ENCODE assay signal across 29 cellular contexts in the genomic region with DNA sequence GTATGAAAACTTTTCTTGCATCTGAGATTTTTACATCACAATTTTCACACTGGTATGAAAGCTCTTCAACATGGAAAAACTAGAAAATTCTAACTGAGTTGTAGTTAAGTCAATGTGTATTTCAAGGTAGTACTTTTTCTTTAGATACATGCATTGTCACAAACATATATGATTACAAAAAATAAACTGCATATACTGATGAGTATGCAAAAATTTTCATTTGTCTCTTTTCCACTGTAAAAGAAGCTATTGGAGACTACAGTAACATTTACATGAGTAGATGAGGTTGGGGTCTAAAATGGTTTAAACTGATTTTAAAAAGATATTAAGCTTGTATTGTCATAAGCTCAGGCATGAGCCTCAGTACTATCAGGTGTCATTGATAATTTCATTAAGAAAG.
"Had no signal": no experiment of that assay in that cellular context is flagged by ENCODE, and none has a peak within 500 bp of the region (broad histone marks: within the 10 kb centered on the region; RNA-seq: fewer than 3 reads in every experiment).

No MANE protein-coding gene starts in this region.

- H3K4me3 Mint-ChIP-seq: naive thymus-derived CD4-positive, alpha-beta T cell; natural killer cell; neural progenitor cell; stimulated activated memory B cell treated with anti-CD40 and anti-IgM and Interleukin-4, amounts not matched to agents 10 μg/mL and 1 μg/mL and 100 μg/mL, for 72 hours; stimulated activated naive CD8-positive, alpha-beta T cell treated with anti-CD3 and anti-CD28 coated beads, Interleukin-15, amount 100 ng/mL, for 72 hours had no signal

- H3K36me3 ChIP-seq: neural progenitor cell, ovary, spleen, thoracic aorta, thyroid gland, tibial nerve, upper lobe of right lung had no signal

- ATAC-seq: naive thymus-derived CD4-positive, alpha-beta T cell; natural killer cell; psoas muscle; sciatic nerve; stimulated activated naive CD8-positive, alpha-beta T cell treated with anti-CD3 and anti-CD28 coated beads, Interleukin-15, amount 100 ng/mL, for 72 hours; stimulated activated naive CD8-positive, alpha-beta T cell treated with anti-CD3 and anti-CD28 coated beads, Interleukin-15, Interleukin-2, amounts not matched to agents 100 U/mL and 50 U/mL, for 24 hours had no signal

- H3K4me2 ChIP-seq: neural progenitor cell, smooth muscle cell had no signal

- H3K27me3 ChIP-seq: neural progenitor cell, ovary, spleen, thyroid gland, tibial nerve, upper lobe of right lung had no signal

- DNase-seq: naive thymus-derived CD4-positive, alpha-beta T cell; natural killer cell; occipital lobe; ovary; posterior cingulate gyrus; psoas muscle; right cardiac atrium; spleen; stimulated activated CD4-positive, alpha-beta T cell treated with anti-CD3 and anti-CD28 coated beads, Interleukin-12 subunit alpha, Interleukin-12 subunit beta, amount 100 ng/mL, for 4 hours; stimulated activated CD4-positive, alpha-beta T cell treated with anti-CD3 and anti-CD28 coated beads, Interleukin-1b, Interleukin-23, amount 100 ng/mL, for 48 hours; stimulated activated CD4-positive, alpha-beta T cell treated with anti-CD3 and anti-CD28 coated beads, Interleukin-4, amount 100 ng/mL, for 1 hour; stimulated activated CD4-positive, alpha-beta T cell treated with anti-CD3 and anti-CD28 coated beads, Interleukin-4, amount 100 ng/mL, for 4 hours; stimulated activated CD8-positive, alpha-beta memory T cell treated with anti-CD3 and anti-CD28 coated beads, Interleukin-4, amount 100 ng/mL, for 48 hours; stimulated activated naive CD4-positive, alpha-beta T cell; stimulated activated naive CD8-positive, alpha-beta T cell treated with anti-CD3 and anti-CD28 coated beads, Interleukin-15, amount 100 ng/mL, for 72 hours; stimulated activated naive CD8-positive, alpha-beta T cell treated with anti-CD3 and anti-CD28 coated beads, Interleukin-15, Interleukin-2, amounts not matched to agents 100 U/mL and 50 U/mL, for 24 hours; substantia nigra; thyroid gland; trophoblast cell; upper lobe of right lung had no signal

- H3K36me3 Mint-ChIP-seq: natural killer cell; neural progenitor cell; stimulated activated memory B cell treated with anti-CD40 and anti-IgM and Interleukin-4, amounts not matched to agents 10 μg/mL and 1 μg/mL and 100 μg/mL, for 72 hours had no signal

- H3K9me3 ChIP-seq: ovary, psoas muscle, spleen, thoracic aorta, thyroid gland, upper lobe of right lung had no signal

- H3K4me1 Mint-ChIP-seq: naive thymus-derived CD4-positive, alpha-beta T cell; natural killer cell; neural progenitor cell; stimulated activated memory B cell treated with anti-CD40 and anti-IgM and Interleukin-4, amounts not matched to agents 10 μg/mL and 1 μg/mL and 100 μg/mL, for 72 hours; stimulated activated naive CD8-positive, alpha-beta T cell treated with anti-CD3 and anti-CD28 coated beads, Interleukin-15, amount 100 ng/mL, for 72 hours had no signal

- H3K4me1 ChIP-seq: neural progenitor cell, parathyroid adenoma, psoas muscle, spleen, thyroid gland, tibial nerve, upper lobe of right lung had no signal

- H2AFZ ChIP-seq: neural progenitor cell, parathyroid adenoma had no signal

- H3K9ac ChIP-seq: neural progenitor cell, parathyroid adenoma had no signal

- H3K27ac Mint-ChIP-seq: naive thymus-derived CD4-positive, alpha-beta T cell; natural killer cell; neural progenitor cell; progenitor cell of endocrine pancreas; stimulated activated memory B cell treated with anti-CD40 and anti-IgM and Interleukin-4, amounts not matched to agents 10 μg/mL and 1 μg/mL and 100 μg/mL, for 72 hours; stimulated activated naive CD8-positive, alpha-beta T cell treated with anti-CD3 and anti-CD28 coated beads, Interleukin-15, amount 100 ng/mL, for 72 hours had no signal

- H3K27ac ChIP-seq: neural progenitor cell, ovary, parathyroid adenoma, psoas muscle, skin epidermis, spleen, thoracic aorta, thyroid gland, tibial nerve, upper lobe of right lung had no signal

- H3K4me3 ChIP-seq: neural progenitor cell, ovary, psoas muscle, skin epidermis, smooth muscle cell, spleen, thoracic aorta, thyroid gland, tibial nerve, upper lobe of right lung had no signal

- H3K9me3 Mint-ChIP-seq: natural killer cell; neural progenitor cell; stimulated activated memory B cell treated with anti-CD40 and anti-IgM and Interleukin-4, amounts not matched to agents 10 μg/mL and 1 μg/mL and 100 μg/mL, for 72 hours; stimulated activated naive CD8-positive, alpha-beta T cell treated with anti-CD3 and anti-CD28 coated beads, Interleukin-15, amount 100 ng/mL, for 72 hours had no signal
